Comparison of ENCODE assay signal across 8 cellular contexts in genomic region chr7:19713676-19714075, GRCh38.
DNase-seq lines count a peak whose midpoint lies in the region; ATAC-seq and TF ChIP-seq lines count a peak whose summit lies in the region.

No MANE protein-coding gene starts in this region.

- intact Hi-C loops in head of caudate nucleus (cut with DNase I) = loop anchor here (5.0 kb wide), 1 partner anchor 884 kb away; no protein-coding TSS in a partner anchor

- no peak overlapping the region for H3K4me3 ChIP-seq in GM12864 (ENCODE audit: low read depth, low read length)

- DNase-seq in AG09319 (ENCODE audit: extremely low read depth, low read depth) (no peak), GM12864 (ENCODE audit: low read depth) (peak; percentile 16), NCI-H345 treated with DMSO at 0.1 percent for 48 hours (lab: John Stamatoyannopoulos, UW; ENCODE audit: unreplicated experiment) (peak; percentile 3), head of caudate nucleus (peak in 30 of 42 donors; percentile 3 to 81 (median 42))
- peak; percentile 11 for DNase-seq in activated gamma-delta T cell treated with anti-CD3 and anti-CD28 coated beads, Interleukin-2, amount 50 U/mL, for 16 hours (ENCODE audit: low read depth)
- peak; percentile 6 to 12 for DNase-seq in stimulated activated CD4-positive, alpha-beta T cell treated with anti-CD3 and anti-CD28 coated beads, Interleukin-4, amount 100 ng/mL, for 48 hours (ENCODE audit: low read depth in 2 of 2)

- ATAC-seq in GM21367 (IDR thresholded peaks at IDR 0.05; ENCODE audit: unreplicated experiment) (no peak), GM21529 (IDR thresholded peaks at IDR 0.05; ENCODE audit: unreplicated experiment) (no peak)

- peak; percentile 55 for TF ChIP-seq CTCF in AG09319 (IDR thresholded peaks at IDR 0.05; ENCODE audit: low read depth, low read length)
- peak; percentile 47 for TF ChIP-seq CTCF in GM12864 (IDR thresholded peaks at IDR 0.05; ENCODE audit: low read depth, low read length, missing control alignments)
